In the genomic region with DNA sequence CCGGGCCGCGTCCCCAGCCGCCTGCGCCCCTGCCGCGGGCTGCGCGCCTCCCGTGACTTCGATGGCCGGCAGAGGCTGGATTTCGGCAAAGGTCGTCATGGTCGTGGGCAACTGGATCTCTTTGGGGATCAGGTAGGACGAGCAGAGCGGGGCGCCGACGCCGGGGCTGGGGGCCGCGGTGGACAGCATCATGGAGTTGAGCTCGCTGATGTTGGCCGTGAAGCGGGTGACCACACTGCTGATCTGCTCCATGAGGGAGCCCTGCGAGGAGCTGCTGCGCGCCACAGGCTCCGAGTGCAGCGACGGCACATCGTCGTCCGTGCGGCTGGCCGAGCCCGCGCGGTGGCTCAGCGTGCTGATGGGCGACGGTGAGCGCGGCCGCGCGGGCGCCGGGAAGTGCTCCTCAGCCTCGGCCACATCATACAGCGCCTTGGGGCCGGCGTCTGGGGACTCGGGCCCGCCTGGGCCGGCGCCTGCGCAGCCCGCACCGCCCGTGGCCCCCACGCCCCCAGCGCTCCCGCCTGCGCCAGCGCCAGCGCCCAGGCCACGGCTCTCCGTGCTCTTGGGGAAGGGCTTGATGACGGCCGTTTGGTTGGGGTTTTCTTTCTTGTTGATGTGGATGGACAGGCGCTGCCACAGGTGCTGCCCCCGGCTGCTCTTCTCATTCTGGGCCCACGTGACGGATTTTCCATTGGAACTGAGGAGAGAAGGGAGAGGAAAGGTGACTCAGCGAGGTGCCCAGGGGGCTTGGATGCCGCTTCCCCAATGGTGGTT, we compare ENCODE assay signal across 10 cellular contexts.
A peak's percentile ranks its signal among the peaks of the same experiment; 100 is the strongest.
DNase-seq lines count a peak whose midpoint lies in the region; ATAC-seq and TF ChIP-seq lines count a peak whose summit lies in the region.
"Had no signal": no experiment of that assay in that cellular context is flagged by ENCODE, and none has a peak within 500 bp of the region (broad histone marks: within the 10 kb centered on the region; RNA-seq: fewer than 3 reads in every experiment).

No MANE protein-coding gene starts in this region.

- H3K9me3 ChIP-seq in SK-N-SH, result no peaks in the 10 kb centered on the region
- H3K9me3 ChIP-seq in esophagus muscularis mucosa, result no peaks in the 10 kb centered on the region
- H3K9me3 ChIP-seq: SJSA1 had no signal

- TF ChIP-seq POLR2A in esophagus muscularis mucosa (IDR thresholded peaks at IDR 0.05; ENCODE audit: low read depth), result no peak

- ATAC-seq in omental fat pad (ENCODE audit: low FRiP score) (peak; percentile 41), GM18867 (IDR thresholded peaks at IDR 0.05; ENCODE audit: unreplicated experiment) (no peak)

- H4K20me1 ChIP-seq in SK-N-SH (ENCODE audit: insufficient read depth), result no peaks in the 10 kb centered on the region
- H4K20me1 ChIP-seq: BLaER1 treated with 17β-estradiol and CSF1 and Interleukin-3, amounts not matched to agents 10 nM and 100 nM had no signal

- H3K4me1 ChIP-seq in SK-N-SH (ENCODE audit: control insufficient read depth in 1 of 2, insufficient read depth in 2 of 2, low read depth in 1 of 2, low read length in 1 of 2) (peaks cover 0 to 6% of the 10 kb centered on the region in 2 experiments; a peak in 1 of 4 replicates), esophagus muscularis mucosa (peaks cover 0 to 13% (median 11%) of the 10 kb centered on the region in 4 donors)
- H3K4me1 ChIP-seq: BLaER1 treated with 17β-estradiol and CSF1 and Interleukin-3, amounts not matched to agents 10 nM and 100 nM; SJSA1 had no signal

- peaks cover 4% of the 10 kb centered on the region for H3F3A ChIP-seq in SK-N-SH (replicated peaks; ENCODE audit: insufficient read depth)

- TF ChIP-seq CTCF in SK-N-SH (IDR thresholded peaks at IDR 0.05) (no peak), esophagus muscularis mucosa (IDR thresholded peaks at IDR 0.05) (no peak), omental fat pad (IDR thresholded peaks at IDR 0.05) (no peak)

- TF ChIP-seq RAD21 in SK-N-SH (IDR thresholded peaks at IDR 0.05; ENCODE audit: low read length), result no peak

- H2AFZ ChIP-seq in SK-N-SH (ENCODE audit: low read depth), result no peak overlapping the region

- 52% methylated on average over 46 of the region's 78 CpGs for WGBS in SK-N-SH (ENCODE audit: low lambda C conversion rate)
- no CpG with 5 or more reads among the region's 78 CpGs for WGBS in esophagus muscularis mucosa

- DNase-seq in NCI-H748 (lab: John Stamatoyannopoulos, UW; ENCODE audit: unreplicated experiment) (peak; percentile 50), NCI-H748 treated with DMSO at 0.1 percent for 48 hours (lab: John Stamatoyannopoulos, UW) (no peak), SK-N-SH (peak; percentile 36), esophagus muscularis mucosa (ENCODE audit: extremely low spot score) (no peak), omental fat pad (ENCODE audit: low spot score) (no peak), Kasumi-1 (lab: John Stamatoyannopoulos, UW) (no peak), germinal center (ENCODE audit: low spot score) (no peak)

- no peak overlapping the region for H3K4me2 ChIP-seq in SK-N-SH
- H3K4me2 ChIP-seq: BLaER1 treated with 17β-estradiol and CSF1 and Interleukin-3, amounts not matched to agents 10 nM and 100 nM had no signal

- H3K36me3 ChIP-seq in SK-N-SH (replicated peaks in 1 of 2; ENCODE audit: control insufficient read depth in 1 of 2, insufficient read depth in 2 of 2, low read length in 1 of 2), result no peaks in the 10 kb centered on the region
- no peaks in the 10 kb centered on the region for H3K36me3 ChIP-seq in esophagus muscularis mucosa
- H3K36me3 ChIP-seq: BLaER1 treated with 17β-estradiol and CSF1 and Interleukin-3, amounts not matched to agents 10 nM and 100 nM; SJSA1 had no signal

- POLR2A ChIA-PET in SK-N-SH (lab: Yijun Ruan, JAX), result no interaction called here

- intact Hi-C loops in esophagus muscularis mucosa (cut with DNase I), result no loop called here

- no peaks in the 10 kb centered on the region for H3K27me3 ChIP-seq in SK-N-SH (ENCODE audit: insufficient read depth)
- H3K27me3 ChIP-seq in esophagus muscularis mucosa, result peaks cover 0 to 32% (median 7%) of the 10 kb centered on the region in 4 donors
- H3K27me3 ChIP-seq: BLaER1 treated with 17β-estradiol and CSF1 and Interleukin-3, amounts not matched to agents 10 nM and 100 nM; SJSA1 had no signal

- H3K9ac ChIP-seq in SK-N-SH, result no peak overlapping the region
- H3K9ac ChIP-seq: BLaER1 treated with 17β-estradiol and CSF1 and Interleukin-3, amounts not matched to agents 10 nM and 100 nM had no signal

- H3K4me3 ChIP-seq in SK-N-SH (ENCODE audit: low read depth in 2 of 2, low read length in 1 of 2) (peak overlapping the region in 1 of 2 experiments; percentile 22; a peak in 2 of 4 replicates), esophagus muscularis mucosa (peak overlapping the region; percentile 42 to 59 (median 47))
- H3K4me3 ChIP-seq: BLaER1 treated with 17β-estradiol and CSF1 and Interleukin-3, amounts not matched to agents 10 nM and 100 nM; SJSA1 had no signal

- H3K27ac ChIP-seq in SK-N-SH (ENCODE audit: low read depth in 2 of 2, low read length in 1 of 2), result no peak overlapping the region
- H3K27ac ChIP-seq in esophagus muscularis mucosa (replicated peaks in 1 of 4), result no peak overlapping the region
- H3K27ac ChIP-seq: BLaER1 treated with 17β-estradiol and CSF1 and Interleukin-3, amounts not matched to agents 10 nM and 100 nM; SJSA1 had no signal

- CTCF ChIA-PET in SK-N-SH (lab: Yijun Ruan, JAX), result no interaction called here

- H3K9me2 ChIP-seq in SK-N-SH, result no peaks in the 10 kb centered on the region

- TF ChIP-seq EP300 in SK-N-SH (IDR thresholded peaks at IDR 0.05; ENCODE audit: borderline replicate concordance in 1 of 2, low read depth in 1 of 2, low read length in 1 of 2) (no peak), esophagus muscularis mucosa (IDR thresholded peaks at IDR 0.05) (no peak)

- H3K79me2 ChIP-seq in SK-N-SH (ENCODE audit: insufficient read depth), result no peaks in the 10 kb centered on the region

TF ChIP-seq in SK-N-SH, 30 proteins besides CTCF, POLR2A, EP300 and RAD21:
- TF ChIP-seq YY1 (IDR thresholded peaks at IDR 0.05; ENCODE audit: low read depth) (no peak), MAX (IDR thresholded peaks at IDR 0.05; ENCODE audit: low read depth) (0 out of 2 replicates have a peak, but pooled peaks have one; percentile 23)

Comparison
In these comparisons a context has a peak if more than half of its experiments do, and no peak if none do; other contexts are left out.
1. DNase-seq: peak in NCI-H748 (single experiment) and SK-N-SH (single experiment); none in NCI-H748 treated with DMSO at 0.1 percent for 48 hours (single experiment), esophagus muscularis mucosa (single experiment), omental fat pad (single experiment), Kasumi-1 (0 of 2) and germinal center (single experiment).